Comparison of ENCODE assay signal across 18 cellular contexts in the genomic region with DNA sequence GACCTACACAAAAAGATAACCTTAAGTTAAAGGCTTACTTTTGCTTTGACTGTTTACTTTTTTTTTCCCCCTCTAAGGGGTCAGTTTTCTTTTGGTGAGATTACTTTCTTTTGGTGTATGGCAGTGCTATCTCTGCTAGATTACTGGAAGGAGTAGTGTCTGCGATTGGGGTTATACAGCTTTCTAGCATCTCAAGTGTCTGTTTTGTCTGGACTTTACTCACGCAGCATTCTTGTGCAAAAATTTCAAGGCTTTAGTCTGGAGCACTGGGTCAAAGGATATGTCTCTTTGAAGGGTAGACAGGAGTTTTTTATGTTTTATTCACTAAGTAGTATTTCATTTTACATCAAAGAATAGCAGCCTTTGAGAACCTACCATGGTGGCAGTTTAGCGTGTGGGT.
"Had no signal": no experiment of that assay in that cellular context is flagged by ENCODE, and none has a peak within 500 bp of the region (broad histone marks: within the 10 kb centered on the region; RNA-seq: fewer than 3 reads in every experiment).

No MANE protein-coding gene starts in this region.

- ATAC-seq: activated T-cell treated with anti-CD3 and anti-CD28 coated beads, Interleukin-2, amount 50 U/mL, for 72 hours; foreskin keratinocyte; natural killer cell treated with Interleukin-12 subunit alpha and Interleukin-12 subunit beta and Interleukin-15 and Interleukin-18, amount 100 ng/mL, for 72 hours had no signal

- H3K36me3 ChIP-seq: thyroid gland, WERI-Rb-1 had no signal

- DNase-seq: activated CD4-positive, alpha-beta T cell treated with anti-CD3 and anti-CD28 coated beads, Interleukin-2, amount 50 U/mL, for 4 hours; activated gamma-delta T cell; activated T-cell treated with anti-CD3 and anti-CD28 coated beads, Interleukin-2, amount 50 U/mL, for 72 hours; caudate nucleus; dorsolateral prefrontal cortex; foreskin keratinocyte; glutamatergic neuron; hypothalamus; left ventricle myocardium inferior; mesendoderm; occipital lobe; posterior cingulate gyrus; stimulated activated CD8-positive, alpha-beta memory T cell treated with anti-CD3 and anti-CD28 coated beads, Interleukin-4, amount 100 ng/mL, for 48 hours; stimulated activated naive CD4-positive, alpha-beta T cell; thyroid gland; WERI-Rb-1 had no signal

- H3K27ac ChIP-seq: dorsolateral prefrontal cortex, epithelial cell of prostate, foreskin keratinocyte, left ventricle myocardium inferior, thyroid gland, WERI-Rb-1 had no signal

- H3K9me3 ChIP-seq: left ventricle myocardium inferior, thyroid gland had no signal

- H3K4me3 ChIP-seq: dorsolateral prefrontal cortex, left ventricle myocardium inferior, thyroid gland had no signal

- H3K27me3 ChIP-seq: dorsolateral prefrontal cortex, foreskin keratinocyte, thyroid gland had no signal
